In genomic region chr9:38146844-38147243, GRCh38 we compare ENCODE assay signal across 30 cellular contexts.
"Had no signal": no experiment of that assay in that cellular context is flagged by ENCODE, and none has a peak within 500 bp of the region (broad histone marks: within the 10 kb centered on the region; RNA-seq: fewer than 3 reads in every experiment).

No MANE protein-coding gene starts in this region.

- DNase-seq: activated B cell treated with CpG ODN at 0.5 μM for 24 hours; activated CD4-positive, alpha-beta memory T cell treated with anti-CD3 and anti-CD28 coated beads for 36 hours; activated CD4-positive, alpha-beta T cell treated with anti-CD3 and anti-CD28 coated beads for 48 hours; activated CD4-positive, alpha-beta T cell treated with anti-CD3 and anti-CD28 coated beads, Interleukin-2, amount 50 U/mL, for 1 hour; activated CD8-positive, alpha-beta memory T cell treated with anti-CD3 and anti-CD28 coated beads, Interleukin-2, amount 10 ng/mL, durations not matched to agents 7 days and 5 days; activated CD8-positive, alpha-beta memory T cell treated with anti-CD3 and anti-CD28 coated beads, Interleukin-2, amount 50 U/mL, for 4 hours; activated CD8-positive, alpha-beta T cell treated with anti-CD3 and anti-CD28 coated beads, Interleukin-2, amount 10 ng/mL, durations not matched to agents 7 days and 5 days; activated effector memory CD4-positive, alpha-beta T cell treated with anti-CD3 and anti-CD28 coated beads, Interleukin-2, amount 50 U/mL, for 16 hours; activated naive CD4-positive, alpha-beta T cell treated with anti-CD3 and anti-CD28 coated beads for 36 hours; activated naive CD8-positive, alpha-beta T cell treated with anti-CD3 and anti-CD28 coated beads for 36 hours; activated naive CD8-positive, alpha-beta T cell treated with anti-CD3 and anti-CD28 coated beads, Interleukin-2, amount 50 U/mL, for 24 hours; activated T-cell treated with anti-CD3 and anti-CD28 coated beads, Interleukin-2, amount 50 U/mL, for 1 hour; activated T-cell treated with anti-CD3 and anti-CD28 coated beads, Interleukin-2, amount 50 U/mL, for 48 hours; amygdala; aorta; dorsolateral prefrontal cortex; effector memory CD4-positive, alpha-beta T cell; erythroblast; foreskin keratinocyte; gastrocnemius medialis; T-helper 1 cell; T-helper 17 cell; T1000; WERI-Rb-1 had no signal

- H3K9me3 ChIP-seq: adrenal gland, breast epithelium, esophagus muscularis mucosa, gastrocnemius medialis had no signal

- H3K36me3 ChIP-seq: adrenal gland, breast epithelium, cardiac muscle cell, esophagus muscularis mucosa, gastrocnemius medialis, WERI-Rb-1 had no signal

- ATAC-seq: activated CD4-positive, CD25-positive, alpha-beta regulatory T cell treated with anti-CD3 and anti-CD28 coated beads, Interleukin-2, amount 50 U/mL, for 24 hours; activated CD8-positive, alpha-beta memory T cell treated with anti-CD3 and anti-CD28 coated beads, Interleukin-2, amount 10 ng/mL, durations not matched to agents 7 days and 5 days; activated CD8-positive, alpha-beta T cell treated with anti-CD3 and anti-CD28 coated beads, Interleukin-2, amount 10 ng/mL, durations not matched to agents 7 days and 5 days; activated naive CD8-positive, alpha-beta T cell treated with anti-CD3 and anti-CD28 coated beads, Interleukin-2, amount 50 U/mL, for 24 hours; foreskin keratinocyte; gastrocnemius medialis; T-helper 17 cell had no signal

- H3K27ac ChIP-seq: adrenal gland, breast epithelium, cardiac muscle cell, coronary artery, dorsolateral prefrontal cortex, esophagus muscularis mucosa, foreskin keratinocyte, gastrocnemius medialis, WERI-Rb-1 had no signal

- H3K4me3 ChIP-seq: adrenal gland, breast epithelium, cardiac muscle cell, coronary artery, dorsolateral prefrontal cortex, esophagus muscularis mucosa, gastrocnemius medialis had no signal

- H3K27me3 ChIP-seq: adrenal gland, breast epithelium had no signal

- H3K4me1 ChIP-seq: adrenal gland, breast epithelium, gastrocnemius medialis had no signal
